ENCODE assay signal across 23 cellular contexts in genomic region chrX:112785323-112785722, GRCh38. TPM values are rescaled to one million over a fixed set of nuclear protein-coding genes. Genes with fewer than 3 reads are reported as not detected.
A peak's percentile ranks its signal among the peaks of the same experiment; 100 is the strongest.
DNase-seq lines count a peak whose midpoint lies in the region; ATAC-seq, FAIRE-seq and TF ChIP-seq lines count a peak whose summit lies in the region.
"Had no signal": no experiment of that assay in that cellular context is flagged by ENCODE, and none has a peak within 500 bp of the region (broad histone marks: within the 10 kb centered on the region; RNA-seq: fewer than 3 reads in every experiment).

No MANE protein-coding gene starts in this region.

- FAIRE-seq in colon (lab: Jason Lieb, UNC) (peak; percentile 64), pancreas (lab: Jason Lieb, UNC) (no peak)
- FAIRE-seq: D721Med had no signal

- H3K4me3 Mint-ChIP-seq in Caco-2 (ENCODE audit: unreplicated experiment) (peak overlapping the region; percentile 69), endodermal cell (no peak overlapping the region)
- H3K4me3 Mint-ChIP-seq: IgD-negative memory B cell had no signal

- TF ChIP-seq CTCF in Caco-2 (IDR thresholded peaks at IDR 0.05; ENCODE audit: insufficient read depth in 1 of 2, low read depth in 1 of 2, low read length in 1 of 2, severe bottlenecking in 1 of 2, unreplicated experiment in 1 of 2) (no peak), left lung (IDR thresholded peaks at IDR 0.05) (no peak), pancreas (IDR thresholded peaks at IDR 0.05) (no peak), endodermal cell (conservative IDR thresholded peaks at IDR 0.05) (no peak)

- H3K27me3 ChIP-seq in Caco-2 (replicated peaks; ENCODE audit: control insufficient read depth, insufficient read depth, low read length) (no peaks in the 10 kb centered on the region), left lung (no peaks in the 10 kb centered on the region), pancreas (peaks cover 0 to 13% (median 0%) of the 10 kb centered on the region in 4 donors), endodermal cell (ENCODE audit: control insufficient read depth, insufficient read depth, low read length, poor library complexity, severe bottlenecking) (no peaks in the 10 kb centered on the region)
- H3K27me3 ChIP-seq: Peyer's patch, SJCRH30 had no signal

- no peaks in the 10 kb centered on the region for H3K9me3 ChIP-seq in Caco-2
- H3K9me3 ChIP-seq in left lung, result no peaks in the 10 kb centered on the region
- H3K9me3 ChIP-seq in pancreas, result no peaks in the 10 kb centered on the region
- H3K9me3 ChIP-seq in endodermal cell (ENCODE audit: control insufficient read depth, low read length), result no peaks in the 10 kb centered on the region
- H3K9me3 ChIP-seq: HAP-1, Peyer's patch, SJCRH30 had no signal

- H3K36me3 Mint-ChIP-seq in Caco-2 (ENCODE audit: insufficient read depth, unreplicated experiment) (peaks cover 48% of the 10 kb centered on the region), endodermal cell (ENCODE audit: low read depth) (peaks cover 33% of the 10 kb centered on the region)
- H3K36me3 Mint-ChIP-seq: IgD-negative memory B cell had no signal

- WGBS in pancreas, 2 donors, result 10 to 12% methylated on average over 5 of the region's 5 CpGs
- 92 to 100% methylated on average over 1 to 4 of the region's 5 CpGs for WGBS in endodermal cell (ENCODE audit: insufficient coverage in 1 of 2, insufficient read length in 1 of 2), 2 experiments

- POLR2A ChIA-PET in Caco-2 (lab: Charles Lee), result no interaction called here

- H3K4me1 Mint-ChIP-seq in Caco-2 (ENCODE audit: low read depth, unreplicated experiment) (peaks cover 19% of the 10 kb centered on the region), endodermal cell (peaks cover 9% of the 10 kb centered on the region)

- H3K4me1 ChIP-seq in Caco-2 (peaks cover 20% of the 10 kb centered on the region), left lung (no peaks in the 10 kb centered on the region), pancreas (no peaks in the 10 kb centered on the region), endodermal cell (ENCODE audit: control insufficient read depth, insufficient read depth, low read length) (no peaks in the 10 kb centered on the region)
- H3K4me1 ChIP-seq: HAP-1, Peyer's patch, SJCRH30 had no signal

- H3K9me3 Mint-ChIP-seq in Caco-2 (ENCODE audit: unreplicated experiment) (no peaks in the 10 kb centered on the region), endodermal cell (peaks cover 8% of the 10 kb centered on the region)

- H3K9ac ChIP-seq in endodermal cell (ENCODE audit: extremely low read depth, low read length, poor library complexity, severe bottlenecking), result no peak overlapping the region
- H3K9ac ChIP-seq: GM23248 had no signal

- H3K27me3 Mint-ChIP-seq in Caco-2 (ENCODE audit: insufficient read depth, unreplicated experiment) (no peaks in the 10 kb centered on the region), endodermal cell (ENCODE audit: insufficient read depth) (no peaks in the 10 kb centered on the region)
- H3K27me3 Mint-ChIP-seq: IgD-negative memory B cell had no signal

- H3K27ac ChIP-seq in left lung (no peak overlapping the region), pancreas (no peak overlapping the region), endodermal cell (ENCODE audit: low read depth, low read length) (no peak overlapping the region)
- H3K27ac ChIP-seq: C4-2B, GM23248, HL-60, Peyer's patch, SJCRH30 had no signal

- DNase-seq in Caco-2 (peak; percentile 7 to 34), left lung (no peak), pancreas (no peak), T-helper 1 cell (no peak), endodermal cell (no peak), HT-29 (ENCODE audit: low spot score) (no peak)
- DNase-seq: DMS79, GM23248, NCI-H1105, NCI-H146, NCI-H2029 treated with DMSO at 0.1 percent for 48 hours, NCI-H226, NCI-H524, NCI-H774, Peyer's patch, SJCRH30 had no signal

- H3K27ac Mint-ChIP-seq in Caco-2 (ENCODE audit: unreplicated experiment) (peak overlapping the region; percentile 50), endodermal cell (no peak overlapping the region)
- H3K27ac Mint-ChIP-seq: IgD-negative memory B cell had no signal

- no TSS peak for BruUV-seq in Caco-2 (replicated peaks; lab: Mats Ljungman, UMichigan)

- ATAC-seq in left lung (peak; percentile 40), pancreas (peak; percentile 38 to 80 (median 72)), GM19463 (IDR thresholded peaks at IDR 0.05; ENCODE audit: unreplicated experiment) (no peak)

- H3K4me3 ChIP-seq in Caco-2 (ENCODE audit: low read depth, low read length), result no peak overlapping the region
- H3K4me3 ChIP-seq in left lung, result no peak overlapping the region
- no peak overlapping the region for H3K4me3 ChIP-seq in pancreas
- no peak overlapping the region for H3K4me3 ChIP-seq in endodermal cell (ENCODE audit: low read length)
- H3K4me3 ChIP-seq: GM23248, HAP-1, Peyer's patch, SJCRH30 had no signal

- intact Hi-C loops in Caco-2 (cut with micrococcal nuclease; ENCODE audit: unreplicated experiment) (loop anchor here (2.0 kb wide), 2 partner anchors 47 to 65 kb away; no protein-coding TSS in a partner anchor), left lung (cut with DNase I) (no loop called here), pancreas (cut with DNase I) (no loop called here)

- CTCF ChIA-PET in Caco-2 (lab: Charles Lee), result no interaction called here

- H3K36me3 ChIP-seq in Caco-2 (ENCODE audit: control insufficient read depth, insufficient read depth, low read length), result no peaks in the 10 kb centered on the region; the same call in 1 of the 2 replicates
- no peaks in the 10 kb centered on the region for H3K36me3 ChIP-seq in left lung
- no peaks in the 10 kb centered on the region for H3K36me3 ChIP-seq in pancreas
- H3K36me3 ChIP-seq in endodermal cell (ENCODE audit: control insufficient read depth, insufficient read depth, low read length), result peaks cover 33% of the 10 kb centered on the region
- H3K36me3 ChIP-seq: Peyer's patch had no signal

RNA-seq across cellular contexts. Expression of gene AMOT, which starts 55.3 kb away (rescaled TPM):
- total RNA-seq in Caco-2 (2022) (55.7 and 66.3 TPM in 2 replicates), left lung (10 to 100 TPM in 1 of 2 donors, 1 to 10 TPM in 1; 7.5 to 31.0 TPM), pancreas (10 to 100 TPM in 1 of 6 donors, 1 to 10 TPM in 5; 4.5 to 14.4 (median 5.7) TPM), endodermal cell (10 to 100 TPM; 41.3 to 59.8 TPM)
- polyA plus RNA-seq in pancreas, result 1 to 10 TPM; 1.1 to 2.8 TPM
- 39.4 TPM for polyA plus RNA-seq in endodermal cell (2013, experiment 1 of 2)
- polyA plus RNA-seq in endodermal cell (2013, experiment 2 of 2), result 39.7 TPM
- total RNA-seq in HT-29 (2014; rRNA removed; shearing (Covaris generic)), result 0.13 and 0.25 TPM in 2 replicates

Comparison
In these comparisons a context has a peak if more than half of its experiments do, and no peak if none do; other contexts are left out.
1. DNase-seq: peak in Caco-2 (2 of 2); none in left lung (0 of 2), pancreas (0 of 6), T-helper 1 cell (0 of 5), endodermal cell (single experiment) and HT-29 (single experiment).